Comparison of ENCODE assay signal across 9 cellular contexts in genomic region chr14:38721822-38722431, GRCh38.
DNase-seq lines count a peak whose midpoint lies in the region; ATAC-seq and TF ChIP-seq lines count a peak whose summit lies in the region.
"Had no signal": no experiment of that assay in that cellular context is flagged by ENCODE, and none has a peak within 500 bp of the region (broad histone marks: within the 10 kb centered on the region; RNA-seq: fewer than 3 reads in every experiment).

No MANE protein-coding gene starts in this region.

- peak; percentile 80 for TF ChIP-seq CTCF in epithelial cell of esophagus (IDR thresholded peaks at IDR 0.05; ENCODE audit: insufficient read depth, low read depth, low read length, missing control alignments)

- H3K4me3 ChIP-seq in epithelial cell of esophagus (ENCODE audit: low read length), result no peak overlapping the region

- peak; percentile 2 for DNase-seq in activated naive CD4-positive, alpha-beta T cell treated with Interleukin-2 at 50 U/mL for 16 hours
- DNase-seq in activated naive CD4-positive, alpha-beta T cell (lab: John Stamatoyannopoulos, UW), result no peak
- DNase-seq in HuH-7 (ENCODE audit: low spot score) (peak; percentile 24), SKM-1 (lab: John Stamatoyannopoulos, UW; ENCODE audit: unreplicated experiment) (peak; percentile 1), epithelial cell of esophagus (ENCODE audit: low read depth) (peak; percentile 59), middle frontal gyrus (ENCODE audit: extremely low spot score, low spot score) (peak; percentile 60), NCI-H2171 (lab: John Stamatoyannopoulos, UW) (no peak)
- DNase-seq: naive B cell had no signal

- peak; percentile 81 for ATAC-seq in GM21717 (IDR thresholded peaks at IDR 0.05; ENCODE audit: unreplicated experiment)

Comparison
In these comparisons a context has a peak if more than half of its experiments do, and no peak if none do; other contexts are left out.
1. DNase-seq: peak in activated naive CD4-positive, alpha-beta T cell treated with Interleukin-2 at 50 U/mL for 16 hours (single experiment), HuH-7 (single experiment), SKM-1 (single experiment), epithelial cell of esophagus (single experiment) and middle frontal gyrus (single experiment); none in activated naive CD4-positive, alpha-beta T cell (0 of 4) and NCI-H2171 (single experiment).